21 cellular contexts compared by ENCODE assay signal in genomic region chr18:33052886-33053285, GRCh38.
"Had no signal": no experiment of that assay in that cellular context is flagged by ENCODE, and none has a peak within 500 bp of the region (broad histone marks: within the 10 kb centered on the region; RNA-seq: fewer than 3 reads in every experiment).

No MANE protein-coding gene starts in this region.

- H3K4me3 Mint-ChIP-seq: dendritic cell treated with granulocyte-macrophage colony-stimulating factor and Interleukin-4, amounts not matched to agents 40 ng/mL and 50 ng/mL, for 4 days; effector memory CD8-positive, alpha-beta T cell; natural killer cell treated with Interleukin-12 subunit alpha and Interleukin-12 subunit beta and Interleukin-15 and Interleukin-18, amount 100 ng/mL, for 72 hours; neural progenitor cell had no signal

- H3K4me1 ChIP-seq: esophagus muscularis mucosa, gastrocnemius medialis, neural progenitor cell had no signal

- H3K36me3 Mint-ChIP-seq: natural killer cell treated with Interleukin-12 subunit alpha and Interleukin-12 subunit beta and Interleukin-15 and Interleukin-18, amount 100 ng/mL, for 72 hours; neural progenitor cell had no signal

- ATAC-seq: effector memory CD8-positive, alpha-beta T cell; gastrocnemius medialis; left colon; left ventricle myocardium superior; natural killer cell treated with Interleukin-12 subunit alpha and Interleukin-12 subunit beta and Interleukin-15 and Interleukin-18, amount 100 ng/mL, for 72 hours; right cardiac atrium had no signal

- H3K36me3 ChIP-seq: esophagus muscularis mucosa, gastrocnemius medialis, neural progenitor cell, ovary had no signal

- H3K27ac Mint-ChIP-seq: dendritic cell treated with granulocyte-macrophage colony-stimulating factor and Interleukin-4, amounts not matched to agents 40 ng/mL and 50 ng/mL, for 4 days; effector memory CD8-positive, alpha-beta T cell; natural killer cell treated with Interleukin-12 subunit alpha and Interleukin-12 subunit beta and Interleukin-15 and Interleukin-18, amount 100 ng/mL, for 72 hours; neural progenitor cell had no signal

- H3K9ac ChIP-seq: neural progenitor cell had no signal

- H3K9me3 ChIP-seq: esophagus muscularis mucosa, gastrocnemius medialis, ovary had no signal

- DNase-seq: effector memory CD8-positive, alpha-beta T cell; gastrocnemius medialis; kidney; left colon; left ventricle myocardium superior; mesenchymal stem cell; midbrain; nucleus accumbens; ovary; right cardiac atrium; stimulated activated CD4-positive, alpha-beta T cell treated with anti-CD3 and anti-CD28 coated beads, Interleukin-2, amount 100 ng/mL, for 48 hours; stimulated activated naive CD4-positive, alpha-beta T cell treated with Interleukin-2 at 50 U/mL for 16 hours; trophoblast cell had no signal

- H3K27ac ChIP-seq: epithelial cell of prostate, esophagus muscularis mucosa, gastrocnemius medialis, hepatocyte, neural progenitor cell, ovary had no signal

- H2AFZ ChIP-seq: hepatocyte, neural progenitor cell had no signal

- H3K9me3 Mint-ChIP-seq: dendritic cell treated with granulocyte-macrophage colony-stimulating factor and Interleukin-4, amounts not matched to agents 40 ng/mL and 50 ng/mL, for 4 days; neural progenitor cell had no signal

- H3K4me1 Mint-ChIP-seq: neural progenitor cell had no signal

- H3K27me3 Mint-ChIP-seq: dendritic cell treated with granulocyte-macrophage colony-stimulating factor and Interleukin-4, amounts not matched to agents 40 ng/mL and 50 ng/mL, for 4 days; effector memory CD8-positive, alpha-beta T cell; natural killer cell treated with Interleukin-12 subunit alpha and Interleukin-12 subunit beta and Interleukin-15 and Interleukin-18, amount 100 ng/mL, for 72 hours had no signal

- H3K27me3 ChIP-seq: esophagus muscularis mucosa, gastrocnemius medialis, hepatocyte, neural progenitor cell, ovary had no signal

- H3K4me3 ChIP-seq: esophagus muscularis mucosa, gastrocnemius medialis, hepatocyte, lung, neural progenitor cell, ovary, smooth muscle cell had no signal

- H3K4me2 ChIP-seq: hepatocyte, neural progenitor cell, smooth muscle cell had no signal
